In the genomic region with DNA sequence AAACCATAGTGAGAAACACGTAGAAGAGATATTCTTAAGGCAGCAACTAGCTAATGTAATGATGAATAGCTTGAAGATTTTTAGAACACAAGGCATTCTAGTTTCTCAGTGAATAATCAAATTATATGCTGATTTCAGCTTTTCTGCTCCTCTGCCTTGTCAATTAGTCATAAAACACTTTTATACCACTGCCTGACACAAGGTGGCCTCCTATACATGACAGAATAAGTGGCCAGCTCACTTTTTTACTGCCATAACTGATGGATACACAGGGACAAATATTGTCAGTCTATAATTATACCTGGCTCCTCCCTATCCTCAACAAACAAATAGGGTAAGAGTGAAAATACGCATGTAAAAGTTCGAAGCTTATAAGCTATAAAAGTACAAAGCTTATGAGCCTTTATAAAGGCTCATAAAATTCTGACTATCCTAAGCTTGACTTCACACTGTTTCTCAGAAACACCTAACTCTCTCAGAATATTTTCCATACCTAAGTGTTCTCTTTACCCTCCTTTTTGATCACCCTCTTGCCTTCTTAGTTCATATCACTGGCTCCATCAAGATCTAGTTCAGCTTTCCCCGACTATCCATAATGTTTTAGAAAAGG, we compare ENCODE assay signal across 8 cellular contexts.
DNase-seq lines count a peak whose midpoint lies in the region; ATAC-seq, FAIRE-seq and TF ChIP-seq lines count a peak whose summit lies in the region.

No MANE protein-coding gene starts in this region.

- H3K4me1 Mint-ChIP-seq in activated naive CD8-positive, alpha-beta T cell treated with anti-CD3 and anti-CD28 coated beads, Interleukin-2, amount 10 ng/mL, durations not matched to agents 7 days and 5 days = peaks cover 2% of the 10 kb centered on the region

- WGBS in heart right ventricle, 2 donors = 65 to 70% methylated on average over 4 of the region's 4 CpGs

- H3K36me3 Mint-ChIP-seq in activated naive CD8-positive, alpha-beta T cell treated with anti-CD3 and anti-CD28 coated beads, Interleukin-2, amount 10 ng/mL, durations not matched to agents 7 days and 5 days = peaks cover 13% of the 10 kb centered on the region

- H3K27ac Mint-ChIP-seq in activated naive CD8-positive, alpha-beta T cell treated with anti-CD3 and anti-CD28 coated beads, Interleukin-2, amount 10 ng/mL, durations not matched to agents 7 days and 5 days = no peak overlapping the region

- no peak overlapping the region for H3K9ac ChIP-seq in HCT116 (ENCODE audit: low read length)

- no peak overlapping the region for H3K27ac ChIP-seq in HCT116 (ENCODE audit: low read depth, low read length)
- H3K27ac ChIP-seq in heart right ventricle = no peak overlapping the region

- H3K36me3 ChIP-seq in HCT116 (ENCODE audit: control insufficient read depth in 1 of 2, insufficient read depth in 2 of 2, low read length in 2 of 2) (peaks cover 0 to 3% of the 10 kb centered on the region in 2 experiments; a peak in 1 of 4 replicates), heart right ventricle (peaks cover 0 to 100% (median 23%) of the 10 kb centered on the region in 9 donors)

- H3K9me2 ChIP-seq in HCT116 (ENCODE audit: insufficient read depth) = no peaks in the 10 kb centered on the region

- no peak for FAIRE-seq in D721Med (lab: Jason Lieb, UNC)

- TF ChIP-seq RAD21 in HCT116 (IDR thresholded peaks at IDR 0.05; ENCODE audit: low read depth) = peak; percentile 87

- no peak for DNase-seq in D721Med (ENCODE audit: insufficient read length, low spot score)
- DNase-seq in HCT116 (ENCODE audit: low read depth, low spot score) = peak; percentile 60
- DNase-seq in NCI-H774 (lab: John Stamatoyannopoulos, UW) = peak; percentile 46
- DNase-seq in activated naive CD8-positive, alpha-beta T cell treated with anti-CD3 and anti-CD28 coated beads, Interleukin-2, amount 10 ng/mL, durations not matched to agents 7 days and 5 days = no peak
- peak in 1 of 2 donors; percentile 60 for DNase-seq in heart right ventricle
- peak; percentile 71 for DNase-seq in renal cortical epithelial cell (ENCODE audit: low read depth)

- ATAC-seq in HCT116 = peak; percentile 93
- peak; percentile 65 for ATAC-seq in activated naive CD8-positive, alpha-beta T cell treated with anti-CD3 and anti-CD28 coated beads, Interleukin-2, amount 10 ng/mL, durations not matched to agents 7 days and 5 days (ENCODE audit: low read depth)
- ATAC-seq in heart right ventricle = peak; percentile 52 to 86 (median 81)
- ATAC-seq in HG02884 (IDR thresholded peaks at IDR 0.05; ENCODE audit: unreplicated experiment) = no peak
- ATAC-seq in HG03135 (IDR thresholded peaks at IDR 0.05; ENCODE audit: unreplicated experiment) = no peak

- TF ChIP-seq CTCF in D721Med (IDR thresholded peaks at IDR 0.05; ENCODE audit: insufficient read depth, missing control alignments) (peak; percentile 80), HCT116 (IDR thresholded peaks at IDR 0.05 in 2 of 3, conservative IDR thresholded peaks at IDR 0.05 in 1 of 3; ENCODE audit: borderline replicate concordance in 1 of 3, insufficient read depth in 1 of 3, low read depth in 2 of 3, low read length in 2 of 3) (peak; percentile 66 to 82 (median 72)), heart right ventricle (IDR thresholded peaks at IDR 0.05) (peak; percentile 51 to 85 (median 73))

- TF ChIP-seq POLR2A in HCT116 (IDR thresholded peaks at IDR 0.05; ENCODE audit: borderline replicate concordance, extremely low read depth, insufficient read depth, insufficient read length) = no peak

- RAD21 ChIA-PET in HCT116 (lab: Charles Lee; ENCODE audit: low non-redundant PET in 1 of 2, low total read pairs in 2 of 2, uncharacterized antibody in 2 of 2, unreplicated experiment in 2 of 2) = interaction anchor here (0.5 to 2.0 kb wide), 6 partner anchors 142 to 315 kb away, joined by 3 to 14 read pairs (median 4); a partner anchor contains a TSS

- no peaks in the 10 kb centered on the region for H3K4me1 ChIP-seq in HCT116 (ENCODE audit: control insufficient read depth in 1 of 2, insufficient read depth in 2 of 2, low read length in 2 of 2)
- H3K4me1 ChIP-seq in heart right ventricle = peaks cover 0 to 9% (median 0%) of the 10 kb centered on the region in 9 donors

- POLR2A ChIA-PET in HCT116 (lab: Charles Lee) = no interaction called here
- POLR2A ChIA-PET in activated naive CD8-positive, alpha-beta T cell treated with anti-CD3 and anti-CD28 coated beads, Interleukin-2, amount 10 ng/mL, durations not matched to agents 7 days and 5 days (lab: Charles Lee) = interaction anchor here (0.7 to 1.8 kb wide), 9 partner anchors 81 to 315 kb away, joined by 3 to 6 read pairs (median 4); a partner anchor contains a TSS

- no peak overlapping the region for H3K4me3 Mint-ChIP-seq in activated naive CD8-positive, alpha-beta T cell treated with anti-CD3 and anti-CD28 coated beads, Interleukin-2, amount 10 ng/mL, durations not matched to agents 7 days and 5 days

- no peaks in the 10 kb centered on the region for H3K9me3 ChIP-seq in HCT116 (ENCODE audit: control insufficient read depth in 1 of 2, insufficient read depth in 1 of 2, low read depth in 1 of 2, low read length in 2 of 2)
- no peaks in the 10 kb centered on the region for H3K9me3 ChIP-seq in heart right ventricle

- H4K20me1 ChIP-seq in HCT116 (ENCODE audit: insufficient read depth) = no peaks in the 10 kb centered on the region

- H3K4me2 ChIP-seq in HCT116 (ENCODE audit: low read length) = no peak overlapping the region

- H3K27me3 Mint-ChIP-seq in activated naive CD8-positive, alpha-beta T cell treated with anti-CD3 and anti-CD28 coated beads, Interleukin-2, amount 10 ng/mL, durations not matched to agents 7 days and 5 days = no peaks in the 10 kb centered on the region

- CTCF ChIA-PET in HCT116 (lab: Charles Lee) = interaction anchor here (0.6 to 2.9 kb wide), 19 partner anchors 9 to 342 kb away, joined by 3 to 69 read pairs (median 4); a partner anchor contains a TSS

- no peaks in the 10 kb centered on the region for H3K9me3 Mint-ChIP-seq in activated naive CD8-positive, alpha-beta T cell treated with anti-CD3 and anti-CD28 coated beads, Interleukin-2, amount 10 ng/mL, durations not matched to agents 7 days and 5 days

- H3K27me3 ChIP-seq in HCT116 (ENCODE audit: insufficient read depth, low read length) (no peaks in the 10 kb centered on the region), heart right ventricle (no peaks in the 10 kb centered on the region)

- no peak overlapping the region for H2AFZ ChIP-seq in HCT116 (ENCODE audit: low read depth, low read length, poor library complexity, severe bottlenecking)

- intact Hi-C loops in HCT116 (cut with micrococcal nuclease) (loop anchor here (1.0 to 5.0 kb wide), 3 partner anchors 139 to 315 kb away; a partner anchor contains a TSS), heart right ventricle (cut with DNase I) (loop anchor here (1.0 to 10.0 kb wide), 8 partner anchors 73 to 315 kb away; a partner anchor contains a TSS)

- BruUV-seq in HCT116 (replicated peaks; lab: Mats Ljungman, UMichigan) = no TSS peak

- H3K79me2 ChIP-seq in HCT116 (ENCODE audit: insufficient read depth, low read length) = no peaks in the 10 kb centered on the region

- no peak overlapping the region for H3K4me3 ChIP-seq in HCT116 (replicated peaks in 1 of 2; ENCODE audit: low read depth in 1 of 2, low read length in 2 of 2)
- no peak overlapping the region for H3K4me3 ChIP-seq in heart right ventricle

TF ChIP-seq in HCT116, 20 proteins besides CTCF, POLR2A, EP300 and RAD21:
- TF ChIP-seq ELF1 (IDR thresholded peaks at IDR 0.05; ENCODE audit: borderline replicate concordance, low read depth) (no peak), SRF (IDR thresholded peaks at IDR 0.05; ENCODE audit: low read depth) (no peak), CBX3 (IDR thresholded peaks at IDR 0.05; ENCODE audit: low read depth) (no peak), ZFX (IDR thresholded peaks at IDR 0.05) (no peak), EZH2 (IDR thresholded peaks at IDR 0.05) (no peak), POLR2AphosphoS5 (IDR thresholded peaks at IDR 0.05; ENCODE audit: low read depth, low read length) (no peak), SP1 (IDR thresholded peaks at IDR 0.05; ENCODE audit: low read depth) (no peak), CEBPB (IDR thresholded peaks at IDR 0.05; ENCODE audit: low read depth) (no peak), JUND (IDR thresholded peaks at IDR 0.05) (no peak), ZNF274 (IDR thresholded peaks at IDR 0.05; ENCODE audit: low read depth, low read length) (no peak), FOSL1 (IDR thresholded peaks at IDR 0.05; ENCODE audit: low read depth) (no peak), TCF7L2 (IDR thresholded peaks at IDR 0.05; ENCODE audit: borderline replicate concordance, extremely low read depth, insufficient read depth, insufficient read length) (no peak), SIN3A (IDR thresholded peaks at IDR 0.05; ENCODE audit: low read depth) (no peak)
- TF ChIP-seq, protein P1, sequence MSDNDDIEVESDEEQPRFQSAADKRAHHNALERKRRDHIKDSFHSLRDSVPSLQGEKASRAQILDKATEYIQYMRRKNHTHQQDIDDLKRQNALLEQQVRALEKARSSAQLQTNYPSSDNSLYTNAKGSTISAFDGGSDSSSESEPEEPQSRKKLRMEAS (IDR thresholded peaks at IDR 0.05) = no peak
TF ChIP-seq in HCT116: peak in this region for 0.

Comparison
In these comparisons a context has a peak if more than half of its experiments do, and no peak if none do; other contexts are left out.
1. DNase-seq: peak in HCT116 (single experiment), NCI-H774 (single experiment) and renal cortical epithelial cell (single experiment); none in D721Med (single experiment) and activated naive CD8-positive, alpha-beta T cell treated with anti-CD3 and anti-CD28 coated beads, Interleukin-2, amount 10 ng/mL, durations not matched to agents 7 days and 5 days (single experiment).
2. ATAC-seq: peak in HCT116 (single experiment), activated naive CD8-positive, alpha-beta T cell treated with anti-CD3 and anti-CD28 coated beads, Interleukin-2, amount 10 ng/mL, durations not matched to agents 7 days and 5 days (single experiment) and heart right ventricle (8 of 8); none in HG02884 (single experiment) and HG03135 (single experiment).
3. Peak in every context shown above with its lines, with median percentiles within 50 percentile points of each other: CTCF ChIP-seq.